Comparison of ENCODE assay signal across 17 cellular contexts in genomic region chr7:33692956-33693355, GRCh38.
A peak's percentile ranks its signal among the peaks of the same experiment; 100 is the strongest.
DNase-seq lines count a peak whose midpoint lies in the region; ATAC-seq and TF ChIP-seq lines count a peak whose summit lies in the region.
"Had no signal": no experiment of that assay in that cellular context is flagged by ENCODE, and none has a peak within 500 bp of the region (broad histone marks: within the 10 kb centered on the region; RNA-seq: fewer than 3 reads in every experiment).

No MANE protein-coding gene starts in this region.

- H3K36me3 Mint-ChIP-seq in T-helper 2 cell treated with Interferon-gamma antibody and Interleukin-4, amounts not matched to agents 5 μg/mL and 100 μg/mL, for 36 hours (ENCODE audit: low read depth) = no peaks in the 10 kb centered on the region

- POLR2A ChIA-PET in AG04449 (lab: Yijun Ruan, JAX) = no interaction called here

- no peak overlapping the region for H3K27ac ChIP-seq in caudate nucleus (ENCODE audit: low read depth, low read length)
- H3K27ac ChIP-seq: coronary artery, neutrophil, skin epidermis had no signal

- DNase-seq in AG04449 (ENCODE audit: low read depth, low spot score) (peak; percentile 75), HS-5 (ENCODE audit: low read depth) (peak; percentile 64), astrocyte of the spinal cord (ENCODE audit: low read depth, low spot score) (peak; percentile 68), foreskin melanocyte (peak; percentile 92), caudate nucleus (lab: John Stamatoyannopoulos, UW) (no peak)
- DNase-seq in stimulated activated CD4-positive, alpha-beta T cell treated with anti-CD3 and anti-CD28 coated beads, Interleukin-4, amount 100 ng/mL, for 1 hour = no peak
- no peak for DNase-seq in T-helper 2 cell treated with Interferon-gamma antibody and Interleukin-4, amounts not matched to agents 5 μg/mL and 100 μg/mL, for 36 hours (ENCODE audit: low spot score)
- DNase-seq: mesenchymal stem cell, NCI-H1105, SW 1271 had no signal

- H3K4me3 Mint-ChIP-seq in T-helper 2 cell treated with Interferon-gamma antibody and Interleukin-4, amounts not matched to agents 5 μg/mL and 100 μg/mL, for 36 hours = no peak overlapping the region
- H3K4me3 Mint-ChIP-seq: activated naive CD4-positive, alpha-beta T cell treated with anti-CD3 and anti-CD28 coated beads, Interleukin-2, amount 50 U/mL, for 24 hours; stimulated activated naive CD8-positive, alpha-beta T cell treated with anti-CD3 and anti-CD28 coated beads, Interleukin-15, Interleukin-2, amounts not matched to agents 100 ng/mL and 50 ng/mL, for 24 hours had no signal

- no peak for ATAC-seq in HG03045 (IDR thresholded peaks at IDR 0.05; ENCODE audit: unreplicated experiment)
- ATAC-seq: HepG2 had no signal

- CTCF ChIA-PET in AG04449 (lab: Yijun Ruan, JAX) = interaction anchor here (0.8 to 1.4 kb wide), 4 partner anchors 19 to 240 kb away, joined by 3 to 4 read pairs (median 4); no protein-coding TSS in a partner anchor

- H3K27ac Mint-ChIP-seq in T-helper 2 cell treated with Interferon-gamma antibody and Interleukin-4, amounts not matched to agents 5 μg/mL and 100 μg/mL, for 36 hours = no peak overlapping the region
- H3K27ac Mint-ChIP-seq: activated naive CD4-positive, alpha-beta T cell treated with anti-CD3 and anti-CD28 coated beads, Interleukin-2, amount 50 U/mL, for 24 hours; stimulated activated naive CD8-positive, alpha-beta T cell treated with anti-CD3 and anti-CD28 coated beads, Interleukin-15, Interleukin-2, amounts not matched to agents 100 ng/mL and 50 ng/mL, for 24 hours had no signal

- no peaks in the 10 kb centered on the region for H3K4me1 Mint-ChIP-seq in T-helper 2 cell treated with Interferon-gamma antibody and Interleukin-4, amounts not matched to agents 5 μg/mL and 100 μg/mL, for 36 hours (ENCODE audit: low read depth)
- H3K4me1 Mint-ChIP-seq: activated naive CD4-positive, alpha-beta T cell treated with anti-CD3 and anti-CD28 coated beads, Interleukin-2, amount 50 U/mL, for 24 hours had no signal

- H3K9me3 Mint-ChIP-seq in T-helper 2 cell treated with Interferon-gamma antibody and Interleukin-4, amounts not matched to agents 5 μg/mL and 100 μg/mL, for 36 hours = peaks cover under 1% of the 10 kb centered on the region
- H3K9me3 Mint-ChIP-seq: stimulated activated naive CD8-positive, alpha-beta T cell treated with anti-CD3 and anti-CD28 coated beads, Interleukin-15, Interleukin-2, amounts not matched to agents 100 ng/mL and 50 ng/mL, for 24 hours had no signal

- H3K4me3 ChIP-seq in AG04449 (ENCODE audit: low read depth, low read length) (no peak overlapping the region), astrocyte of the spinal cord (ENCODE audit: low read depth, low read length) (no peak overlapping the region)
- H3K4me3 ChIP-seq: coronary artery, skin epidermis had no signal

- TF ChIP-seq CTCF in AG04449 (IDR thresholded peaks at IDR 0.05; ENCODE audit: insufficient read depth, low read length, missing control alignments) = no peak
- TF ChIP-seq CTCF in astrocyte of the spinal cord (IDR thresholded peaks at IDR 0.05; ENCODE audit: low read depth, low read length) = no peak

- in situ Hi-C loops in astrocyte of the spinal cord (cut with HindIII; ENCODE audit: low sequenced_read_pairs) = no loop called here

- H3K27me3 Mint-ChIP-seq in T-helper 2 cell treated with Interferon-gamma antibody and Interleukin-4, amounts not matched to agents 5 μg/mL and 100 μg/mL, for 36 hours (ENCODE audit: low read depth) = no peaks in the 10 kb centered on the region
- H3K27me3 Mint-ChIP-seq: activated naive CD4-positive, alpha-beta T cell treated with anti-CD3 and anti-CD28 coated beads, Interleukin-2, amount 50 U/mL, for 24 hours; stimulated activated naive CD8-positive, alpha-beta T cell treated with anti-CD3 and anti-CD28 coated beads, Interleukin-15, Interleukin-2, amounts not matched to agents 100 ng/mL and 50 ng/mL, for 24 hours had no signal

Comparison
In these comparisons a context has a peak if more than half of its experiments do, and no peak if none do; other contexts are left out.
1. DNase-seq: peak in AG04449 (single experiment), HS-5 (single experiment), astrocyte of the spinal cord (single experiment) and foreskin melanocyte (single experiment); none in stimulated activated CD4-positive, alpha-beta T cell treated with anti-CD3 and anti-CD28 coated beads, Interleukin-4, amount 100 ng/mL, for 1 hour (single experiment), T-helper 2 cell treated with Interferon-gamma antibody and Interleukin-4, amounts not matched to agents 5 μg/mL and 100 μg/mL, for 36 hours (single experiment) and caudate nucleus (0 of 61).